ENCODE assay signal across 1 cellular context in genomic region chr6:93819189-93819588, GRCh38.
TF ChIP-seq lines count a peak whose summit lies in the region.

No MANE protein-coding gene starts in this region.

TF ChIP-seq in GM23338, 12 proteins besides CTCF, POLR2A, EP300 and RAD21 (continued from another document):
- TF ChIP-seq ZNF462 (CRISPR knock-in tag; IDR thresholded peaks at IDR 0.05) (no peak), EZH2 (IDR thresholded peaks at IDR 0.05; ENCODE audit: low read depth, unreplicated experiment) (no peak), ETS1 (IDR thresholded peaks at IDR 0.05) (no peak), NANOG (IDR thresholded peaks at IDR 0.05; ENCODE audit: borderline replicate concordance) (no peak), REST (IDR thresholded peaks at IDR 0.05; ENCODE audit: unreplicated experiment) (no peak), ZNF114 (CRISPR knock-in tag; IDR thresholded peaks at IDR 0.05) (no peak)
